1 cellular context compared by ENCODE assay signal in genomic region chr12:112007945-112008344, GRCh38.
TF ChIP-seq lines count a peak whose summit lies in the region.

No MANE protein-coding gene starts in this region.

TF ChIP-seq in K562, 482 proteins besides CTCF, POLR2A, EP300 and RAD21 (continued from another document):
- no peak for TF ChIP-seq NR0B1 (IDR thresholded peaks at IDR 0.05; ENCODE audit: partially characterized antibody)
- no peak for TF ChIP-seq MEF2A (IDR thresholded peaks at IDR 0.05; ENCODE audit: control insufficient read depth, low read depth, low read length)
- TF ChIP-seq XRCC5 (IDR thresholded peaks at IDR 0.05; ENCODE audit: low read depth, low read length): no peak
- TF ChIP-seq, protein P1, sequence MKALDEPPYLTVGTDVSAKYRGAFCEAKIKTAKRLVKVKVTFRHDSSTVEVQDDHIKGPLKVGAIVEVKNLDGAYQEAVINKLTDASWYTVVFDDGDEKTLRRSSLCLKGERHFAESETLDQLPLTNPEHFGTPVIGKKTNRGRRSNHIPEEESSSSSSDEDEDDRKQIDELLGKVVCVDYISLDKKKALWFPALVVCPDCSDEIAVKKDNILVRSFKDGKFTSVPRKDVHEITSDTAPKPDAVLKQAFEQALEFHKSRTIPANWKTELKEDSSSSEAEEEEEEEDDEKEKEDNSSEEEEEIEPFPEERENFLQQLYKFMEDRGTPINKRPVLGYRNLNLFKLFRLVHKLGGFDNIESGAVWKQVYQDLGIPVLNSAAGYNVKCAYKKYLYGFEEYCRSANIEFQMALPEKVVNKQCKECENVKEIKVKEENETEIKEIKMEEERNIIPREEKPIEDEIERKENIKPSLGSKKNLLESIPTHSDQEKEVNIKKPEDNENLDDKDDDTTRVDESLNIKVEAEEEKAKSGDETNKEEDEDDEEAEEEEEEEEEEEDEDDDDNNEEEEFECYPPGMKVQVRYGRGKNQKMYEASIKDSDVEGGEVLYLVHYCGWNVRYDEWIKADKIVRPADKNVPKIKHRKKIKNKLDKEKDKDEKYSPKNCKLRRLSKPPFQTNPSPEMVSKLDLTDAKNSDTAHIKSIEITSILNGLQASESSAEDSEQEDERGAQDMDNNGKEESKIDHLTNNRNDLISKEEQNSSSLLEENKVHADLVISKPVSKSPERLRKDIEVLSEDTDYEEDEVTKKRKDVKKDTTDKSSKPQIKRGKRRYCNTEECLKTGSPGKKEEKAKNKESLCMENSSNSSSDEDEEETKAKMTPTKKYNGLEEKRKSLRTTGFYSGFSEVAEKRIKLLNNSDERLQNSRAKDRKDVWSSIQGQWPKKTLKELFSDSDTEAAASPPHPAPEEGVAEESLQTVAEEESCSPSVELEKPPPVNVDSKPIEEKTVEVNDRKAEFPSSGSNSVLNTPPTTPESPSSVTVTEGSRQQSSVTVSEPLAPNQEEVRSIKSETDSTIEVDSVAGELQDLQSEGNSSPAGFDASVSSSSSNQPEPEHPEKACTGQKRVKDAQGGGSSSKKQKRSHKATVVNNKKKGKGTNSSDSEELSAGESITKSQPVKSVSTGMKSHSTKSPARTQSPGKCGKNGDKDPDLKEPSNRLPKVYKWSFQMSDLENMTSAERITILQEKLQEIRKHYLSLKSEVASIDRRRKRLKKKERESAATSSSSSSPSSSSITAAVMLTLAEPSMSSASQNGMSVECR (CRISPR knock-in tag; IDR thresholded peaks at IDR 0.05): no peak
- TF ChIP-seq NR1H2 (CRISPR knock-in tag; IDR thresholded peaks at IDR 0.05): no peak
- TF ChIP-seq PYGO2 (tag; IDR thresholded peaks at IDR 0.05): no peak
- no peak for TF ChIP-seq RFX1 (IDR thresholded peaks at IDR 0.05)
- TF ChIP-seq GABPA (tag; conservative IDR thresholded peaks at IDR 0.05; ENCODE audit: low read depth): no peak
- TF ChIP-seq TGIF2 (CRISPR knock-in tag; IDR thresholded peaks at IDR 0.05): no peak
- TF ChIP-seq CREB1 (IDR thresholded peaks at IDR 0.05): no peak
- no peak for TF ChIP-seq CREB1 (CRISPR knock-in tag; IDR thresholded peaks at IDR 0.05)
- TF ChIP-seq ZNF239 (CRISPR knock-in tag; IDR thresholded peaks at IDR 0.05): no peak
- no peak for TF ChIP-seq SMARCA4 (IDR thresholded peaks at IDR 0.05)
